Comparison of ENCODE assay signal across 12 cellular contexts in the genomic region with DNA sequence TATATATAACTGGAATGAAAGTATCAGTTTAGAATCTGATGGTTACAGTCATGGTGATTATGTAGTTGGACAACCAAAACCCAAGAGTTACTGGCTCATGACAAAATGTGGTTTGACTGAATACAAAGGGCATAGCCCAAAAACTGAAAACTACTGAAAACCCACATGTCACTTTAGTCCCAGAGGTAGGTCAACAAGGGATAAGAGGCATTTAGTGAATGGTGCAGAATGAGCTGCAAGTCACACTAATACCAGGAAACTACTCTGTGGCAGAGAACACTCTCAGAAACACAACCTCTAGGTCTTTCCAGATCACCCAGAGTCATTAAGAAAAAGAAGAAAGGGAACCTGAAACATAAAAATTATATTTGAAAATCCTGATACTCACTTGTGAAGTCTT.
DNase-seq lines count a peak whose midpoint lies in the region; ATAC-seq lines count a peak whose summit lies in the region.
"Had no signal": no experiment of that assay in that cellular context is flagged by ENCODE, and none has a peak within 500 bp of the region (broad histone marks: within the 10 kb centered on the region; RNA-seq: fewer than 3 reads in every experiment).

No MANE protein-coding gene starts in this region.

- POLR2A ChIA-PET in activated CD4-positive, alpha-beta T cell treated with anti-CD3 and anti-CD28 coated beads, Interleukin-2, amount 10 ng/mL, durations not matched to agents 7 days and 5 days (lab: Charles Lee) = no interaction called here

- peak; percentile 60 for DNase-seq in activated CD4-positive, alpha-beta T cell treated with anti-CD3 and anti-CD28 coated beads, Interleukin-2, amount 10 ng/mL, durations not matched to agents 24 days and 14 days
- DNase-seq in activated CD4-positive, alpha-beta T cell treated with anti-CD3 and anti-CD28 coated beads, Interleukin-2, amount 10 ng/mL, durations not matched to agents 7 days and 5 days = no peak
- DNase-seq in stimulated activated effector memory CD8-positive, alpha-beta T cell treated with anti-CD3 and anti-CD28 coated beads, Interleukin-12 subunit alpha, Interleukin-12 subunit beta, amount 100 ng/mL, for 72 hours (ENCODE audit: low spot score in 2 of 2) = no peak
- DNase-seq in activated T-cell treated with anti-CD3 and anti-CD28 coated beads, Interleukin-2, amount 50 U/mL, for 1 hour = no peak
- no peak for DNase-seq in activated CD4-positive, alpha-beta T cell treated with anti-CD3 and anti-CD28 coated beads for 4 hours
- DNase-seq in amniotic stem cell (lab: John Stamatoyannopoulos, UW) = no peak
- DNase-seq: DND-41, NCI-H1092 had no signal

- H3K27ac Mint-ChIP-seq in activated CD4-positive, alpha-beta T cell treated with anti-CD3 and anti-CD28 coated beads, Interleukin-2, amount 10 ng/mL, durations not matched to agents 24 days and 14 days = peak overlapping the region; percentile 49
- no peak overlapping the region for H3K27ac Mint-ChIP-seq in activated CD4-positive, alpha-beta T cell treated with anti-CD3 and anti-CD28 coated beads, Interleukin-2, amount 10 ng/mL, durations not matched to agents 7 days and 5 days
- no peak overlapping the region for H3K27ac Mint-ChIP-seq in stimulated activated effector memory CD8-positive, alpha-beta T cell treated with anti-CD3 and anti-CD28 coated beads, Interleukin-12 subunit alpha, Interleukin-12 subunit beta, amount 100 ng/mL, for 72 hours
- H3K27ac Mint-ChIP-seq: neural progenitor cell had no signal

- intact Hi-C loops in activated CD4-positive, alpha-beta T cell treated with anti-CD3 and anti-CD28 coated beads, Interleukin-2, amount 10 ng/mL, durations not matched to agents 24 days and 14 days (cut with micrococcal nuclease) = loop anchor here (5.0 kb wide), 1 partner anchor 325 kb away; no protein-coding TSS in a partner anchor

- peaks cover 5% of the 10 kb centered on the region for H3K9me3 Mint-ChIP-seq in activated CD4-positive, alpha-beta T cell treated with anti-CD3 and anti-CD28 coated beads, Interleukin-2, amount 10 ng/mL, durations not matched to agents 24 days and 14 days
- peaks cover 10% of the 10 kb centered on the region for H3K9me3 Mint-ChIP-seq in activated CD4-positive, alpha-beta T cell treated with anti-CD3 and anti-CD28 coated beads, Interleukin-2, amount 10 ng/mL, durations not matched to agents 7 days and 5 days
- no peaks in the 10 kb centered on the region for H3K9me3 Mint-ChIP-seq in stimulated activated effector memory CD8-positive, alpha-beta T cell treated with anti-CD3 and anti-CD28 coated beads, Interleukin-12 subunit alpha, Interleukin-12 subunit beta, amount 100 ng/mL, for 72 hours

- peaks cover 11% of the 10 kb centered on the region for H3K36me3 Mint-ChIP-seq in activated CD4-positive, alpha-beta T cell treated with anti-CD3 and anti-CD28 coated beads, Interleukin-2, amount 10 ng/mL, durations not matched to agents 24 days and 14 days (ENCODE audit: low read depth)
- H3K36me3 Mint-ChIP-seq in activated CD4-positive, alpha-beta T cell treated with anti-CD3 and anti-CD28 coated beads, Interleukin-2, amount 10 ng/mL, durations not matched to agents 7 days and 5 days (ENCODE audit: low read depth) = peaks cover 18% of the 10 kb centered on the region
- H3K36me3 Mint-ChIP-seq in stimulated activated effector memory CD8-positive, alpha-beta T cell treated with anti-CD3 and anti-CD28 coated beads, Interleukin-12 subunit alpha, Interleukin-12 subunit beta, amount 100 ng/mL, for 72 hours = no peaks in the 10 kb centered on the region

- ATAC-seq in GM21576 (IDR thresholded peaks at IDR 0.05; ENCODE audit: unreplicated experiment) = peak; percentile 93
- peak; percentile 90 for ATAC-seq in HG03139 (IDR thresholded peaks at IDR 0.05; ENCODE audit: unreplicated experiment)
- peak; percentile 97 for ATAC-seq in stimulated activated effector memory CD8-positive, alpha-beta T cell treated with anti-CD3 and anti-CD28 coated beads, Interleukin-12 subunit alpha, Interleukin-12 subunit beta, amount 100 ng/mL, for 72 hours
- ATAC-seq: Panc1 had no signal

- no peaks in the 10 kb centered on the region for H3K27me3 Mint-ChIP-seq in activated CD4-positive, alpha-beta T cell treated with anti-CD3 and anti-CD28 coated beads, Interleukin-2, amount 10 ng/mL, durations not matched to agents 24 days and 14 days
- no peaks in the 10 kb centered on the region for H3K27me3 Mint-ChIP-seq in activated CD4-positive, alpha-beta T cell treated with anti-CD3 and anti-CD28 coated beads, Interleukin-2, amount 10 ng/mL, durations not matched to agents 7 days and 5 days

- H3K4me3 Mint-ChIP-seq in activated CD4-positive, alpha-beta T cell treated with anti-CD3 and anti-CD28 coated beads, Interleukin-2, amount 10 ng/mL, durations not matched to agents 24 days and 14 days = no peak overlapping the region
- no peak overlapping the region for H3K4me3 Mint-ChIP-seq in activated CD4-positive, alpha-beta T cell treated with anti-CD3 and anti-CD28 coated beads, Interleukin-2, amount 10 ng/mL, durations not matched to agents 7 days and 5 days
- no peak overlapping the region for H3K4me3 Mint-ChIP-seq in stimulated activated effector memory CD8-positive, alpha-beta T cell treated with anti-CD3 and anti-CD28 coated beads, Interleukin-12 subunit alpha, Interleukin-12 subunit beta, amount 100 ng/mL, for 72 hours
- H3K4me3 Mint-ChIP-seq: neural progenitor cell had no signal

- peaks cover 19% of the 10 kb centered on the region for H3K4me1 Mint-ChIP-seq in activated CD4-positive, alpha-beta T cell treated with anti-CD3 and anti-CD28 coated beads, Interleukin-2, amount 10 ng/mL, durations not matched to agents 24 days and 14 days
- H3K4me1 Mint-ChIP-seq in activated CD4-positive, alpha-beta T cell treated with anti-CD3 and anti-CD28 coated beads, Interleukin-2, amount 10 ng/mL, durations not matched to agents 7 days and 5 days = peaks cover 31% of the 10 kb centered on the region
- H3K4me1 Mint-ChIP-seq in stimulated activated effector memory CD8-positive, alpha-beta T cell treated with anti-CD3 and anti-CD28 coated beads, Interleukin-12 subunit alpha, Interleukin-12 subunit beta, amount 100 ng/mL, for 72 hours = peaks cover 8% of the 10 kb centered on the region
- H3K4me1 Mint-ChIP-seq: neural progenitor cell had no signal

- CTCF ChIA-PET in activated CD4-positive, alpha-beta T cell treated with anti-CD3 and anti-CD28 coated beads, Interleukin-2, amount 10 ng/mL, durations not matched to agents 7 days and 5 days (lab: Charles Lee) = interaction anchor here (0.6 to 0.7 kb wide), 4 partner anchors 37 to 1340 kb away, joined by 3 to 5 read pairs (median 3); no protein-coding TSS in a partner anchor
